Comparison of ENCODE assay signal across 2 cellular contexts in the genomic region with DNA sequence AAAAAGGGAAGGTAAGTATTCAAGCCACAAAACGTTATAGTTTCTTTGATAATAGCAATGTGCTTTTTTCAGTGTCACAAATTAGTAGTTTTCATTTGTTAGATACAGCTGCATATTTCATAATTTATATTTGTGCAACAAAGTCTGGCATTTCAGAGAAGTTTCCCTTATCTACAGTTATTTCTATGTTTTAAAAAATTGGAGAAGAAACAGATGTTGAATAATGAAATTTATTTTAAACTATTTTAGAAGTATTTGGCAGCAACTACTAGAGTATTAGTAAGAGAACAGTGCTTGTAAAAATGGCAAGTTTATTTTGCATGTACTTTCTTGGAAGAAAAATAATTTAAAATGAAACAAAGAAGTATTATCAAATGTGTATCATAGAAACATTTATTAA.
TF ChIP-seq lines count a peak whose summit lies in the region.

No MANE protein-coding gene starts in this region.

TF ChIP-seq in IMR-90, 13 proteins besides CTCF, POLR2A, EP300 and RAD21 (continued from another document):
- TF ChIP-seq MAFK (IDR thresholded peaks at IDR 0.05; ENCODE audit: low read depth, low read length) (no peak), CEBPB (IDR thresholded peaks at IDR 0.05; ENCODE audit: low read depth, low read length) (no peak), ELK1 (IDR thresholded peaks at IDR 0.05; ENCODE audit: borderline replicate concordance, low read depth, low read length) (no peak)
TF ChIP-seq in IMR-90: peak in this region for 0.

TF ChIP-seq in SK-N-SH, 30 proteins besides CTCF, POLR2A, EP300 and RAD21 (continued from another document):
- no peak for TF ChIP-seq ZBTB33 (IDR thresholded peaks at IDR 0.05; ENCODE audit: borderline replicate concordance, low read depth)
- TF ChIP-seq NFIC (IDR thresholded peaks at IDR 0.05; ENCODE audit: borderline replicate concordance), result peak; percentile 19; the same call in 1 of the 2 replicates
- TF ChIP-seq CHD2 (IDR thresholded peaks at IDR 0.05; ENCODE audit: low read length, partially characterized antibody), result no peak
- no peak for TF ChIP-seq RXRA (IDR thresholded peaks at IDR 0.05; ENCODE audit: borderline replicate concordance, low read depth)
- TF ChIP-seq IRF3 (IDR thresholded peaks at IDR 0.05; ENCODE audit: low read depth, low read length), result no peak
